In genomic region chrX:120499301-120500097, GRCh38 we compare ENCODE assay signal across 1 cellular context.
TF ChIP-seq lines count a peak whose summit lies in the region.

No MANE protein-coding gene starts in this region.

TF ChIP-seq in A549, 52 proteins besides CTCF, POLR2A, EP300 and RAD21:
- TF ChIP-seq BCL3 (IDR thresholded peaks at IDR 0.05) (no peak), POLR2AphosphoS2 (conservative IDR thresholded peaks at IDR 0.05; ENCODE audit: low read length) (no peak), MYC (IDR thresholded peaks at IDR 0.05; ENCODE audit: borderline replicate concordance, low read length) (no peak), EHF (CRISPR knock-in tag; IDR thresholded peaks at IDR 0.05) (no peak), HOXB5 (CRISPR knock-in tag; IDR thresholded peaks at IDR 0.05) (no peak), TFCP2L1 (CRISPR knock-in tag; IDR thresholded peaks at IDR 0.05) (no peak), ESRRA (IDR thresholded peaks at IDR 0.05; ENCODE audit: borderline replicate concordance, low read length) (no peak), ZNF302 (CRISPR knock-in tag; IDR thresholded peaks at IDR 0.05) (no peak), SMC3 (IDR thresholded peaks at IDR 0.05) (no peak), NFE2L2 (conservative IDR thresholded peaks at IDR 0.05; ENCODE audit: low read length) (no peak), E2F6 (IDR thresholded peaks at IDR 0.05; ENCODE audit: borderline replicate concordance, low read depth) (no peak), JUN (IDR thresholded peaks at IDR 0.05) (no peak), REST (IDR thresholded peaks at IDR 0.05) (no peak), HDAC2 (IDR thresholded peaks at IDR 0.05) (no peak), MAFK (IDR thresholded peaks at IDR 0.05; ENCODE audit: partially characterized antibody) (no peak), JUNB (IDR thresholded peaks at IDR 0.05) (no peak), USF2 (IDR thresholded peaks at IDR 0.05) (no peak), EHMT2 (IDR thresholded peaks at IDR 0.05; ENCODE audit: low read depth) (no peak), RCOR1 (IDR thresholded peaks at IDR 0.05; ENCODE audit: low read depth, low read length) (no peak), CBX8 (IDR thresholded peaks at IDR 0.05) (no peak)
